9 cellular contexts compared by ENCODE assay signal in genomic region chr3:109685084-109686079, GRCh38.
DNase-seq lines count a peak whose midpoint lies in the region; ATAC-seq and TF ChIP-seq lines count a peak whose summit lies in the region.
"Had no signal": no experiment of that assay in that cellular context is flagged by ENCODE, and none has a peak within 500 bp of the region (broad histone marks: within the 10 kb centered on the region; RNA-seq: fewer than 3 reads in every experiment).

No MANE protein-coding gene starts in this region.

- H3K4me1 Mint-ChIP-seq in CD8-positive, alpha-beta T cell (ENCODE audit: low read depth), result no peaks in the 10 kb centered on the region

- intact Hi-C loops in CD8-positive, alpha-beta T cell (cut with DNase I, micrococcal nuclease), result no loop called here

- peak; percentile 55 for DNase-seq in ELF-1 (ENCODE audit: low read depth, low spot score)
- DNase-seq in SJCRH30, result peak; percentile 42 to 49
- peak; percentile 45 for DNase-seq in foreskin melanocyte
- peak; percentile 99 for DNase-seq in renal cortical epithelial cell (ENCODE audit: low read depth)
- DNase-seq in left lobe of liver (ENCODE audit: low spot score), result no peak
- DNase-seq in NCI-H345 treated with DMSO at 0.1 percent for 48 hours (lab: John Stamatoyannopoulos, UW; ENCODE audit: unreplicated experiment), result no peak
- DNase-seq in retina, result no peak
- no peak for DNase-seq in CD8-positive, alpha-beta T cell
- DNase-seq: activated CD4-positive, alpha-beta T cell treated with anti-CD3 and anti-CD28 coated beads, Interleukin-2, amount 50 U/mL, for 1 hour had no signal

- no peak overlapping the region for H3K27ac ChIP-seq in SJCRH30
- no peak overlapping the region for H3K27ac ChIP-seq in CD8-positive, alpha-beta T cell (ENCODE audit: low read depth, low read length)

- H3K4me3 ChIP-seq in SJCRH30, result no peak overlapping the region
- H3K4me3 ChIP-seq in CD8-positive, alpha-beta T cell (ENCODE audit: low read depth, low read length), result no peak overlapping the region

- ATAC-seq in left lobe of liver, result no peak
- no peak for ATAC-seq in CD8-positive, alpha-beta T cell

- no peak overlapping the region for H3K4me3 Mint-ChIP-seq in CD8-positive, alpha-beta T cell

- TF ChIP-seq CTCF in CD8-positive, alpha-beta T cell (IDR thresholded peaks at IDR 0.05), result no peak

- H3K9me3 Mint-ChIP-seq in CD8-positive, alpha-beta T cell, result peaks cover 8% of the 10 kb centered on the region

- POLR2A ChIA-PET in CD8-positive, alpha-beta T cell (lab: Charles Lee), result no interaction called here

- H3K4me1 ChIP-seq in SJCRH30, result no peaks in the 10 kb centered on the region
- H3K4me1 ChIP-seq in CD8-positive, alpha-beta T cell (ENCODE audit: insufficient read depth, low read length), result no peaks in the 10 kb centered on the region

- H3K27ac Mint-ChIP-seq in CD8-positive, alpha-beta T cell, result no peak overlapping the region

- no peaks in the 10 kb centered on the region for H3K36me3 ChIP-seq in SJCRH30
- no peaks in the 10 kb centered on the region for H3K36me3 ChIP-seq in CD8-positive, alpha-beta T cell (ENCODE audit: insufficient read depth, low read length)

- no peaks in the 10 kb centered on the region for H3K27me3 ChIP-seq in SJCRH30
- no peaks in the 10 kb centered on the region for H3K27me3 ChIP-seq in CD8-positive, alpha-beta T cell (ENCODE audit: insufficient read depth, low read length)

- CTCF ChIA-PET in CD8-positive, alpha-beta T cell (lab: Charles Lee), result no interaction called here

- no peaks in the 10 kb centered on the region for H3K36me3 Mint-ChIP-seq in CD8-positive, alpha-beta T cell

- no peaks in the 10 kb centered on the region for H3K27me3 Mint-ChIP-seq in CD8-positive, alpha-beta T cell (ENCODE audit: low read depth)

- no peaks in the 10 kb centered on the region for H3K9me3 ChIP-seq in SJCRH30 (replicated peaks)
- H3K9me3 ChIP-seq in CD8-positive, alpha-beta T cell (ENCODE audit: low read length), result no peaks in the 10 kb centered on the region

Comparison
In these comparisons a context has a peak if more than half of its experiments do, and no peak if none do; other contexts are left out.
1. DNase-seq: peak in ELF-1 (single experiment), SJCRH30 (2 of 2), foreskin melanocyte (single experiment) and renal cortical epithelial cell (single experiment); none in left lobe of liver (single experiment), NCI-H345 treated with DMSO at 0.1 percent for 48 hours (single experiment), retina (single experiment) and CD8-positive, alpha-beta T cell (0 of 7).